ENCODE assay signal across 1 cellular context in genomic region chr1:69284508-69284907, GRCh38.
TF ChIP-seq lines count a peak whose summit lies in the region.

No MANE protein-coding gene starts in this region.

TF ChIP-seq in GM23338, 12 proteins besides CTCF, POLR2A, EP300 and RAD21:
- 0 out of 2 replicates have a peak, but pooled peaks have one; percentile 30 for TF ChIP-seq ZNF462 (CRISPR knock-in tag; IDR thresholded peaks at IDR 0.05)
- no peak for TF ChIP-seq POLR2AphosphoS5 (IDR thresholded peaks at IDR 0.05; ENCODE audit: low read depth)
- TF ChIP-seq ZNF331 (CRISPR knock-in tag; IDR thresholded peaks at IDR 0.05; ENCODE audit: low read depth), result no peak
TF ChIP-seq in GM23338: peak in this region for 1.
